Comparison of ENCODE assay signal across 17 cellular contexts in genomic region chr6:489001-489400, GRCh38.
A peak's percentile ranks its signal among the peaks of the same experiment; 100 is the strongest.
DNase-seq lines count a peak whose midpoint lies in the region; ATAC-seq lines count a peak whose summit lies in the region.
"Had no signal": no experiment of that assay in that cellular context is flagged by ENCODE, and none has a peak within 500 bp of the region (broad histone marks: within the 10 kb centered on the region; RNA-seq: fewer than 3 reads in every experiment).

No MANE protein-coding gene starts in this region.

- no peak for DNase-seq in activated naive CD4-positive, alpha-beta T cell treated with anti-CD3 and anti-CD28 coated beads for 36 hours
- no peak for DNase-seq in activated naive CD4-positive, alpha-beta T cell (lab: John Stamatoyannopoulos, UW)
- DNase-seq in NCI-H82 (lab: John Stamatoyannopoulos, UW) = peak; percentile 61
- no peak for DNase-seq in activated naive CD8-positive, alpha-beta T cell treated with anti-CD3 and anti-CD28 coated beads for 36 hours
- DNase-seq in iPS-NIHi7 (ENCODE audit: extremely low spot score) = no peak
- DNase-seq: activated CD4-positive, alpha-beta T cell treated with anti-CD3 and anti-CD28 coated beads, Interleukin-2, amount 50 U/mL, for 48 hours; COR-L47; dermis blood vessel endothelial cell; erythroblast; left ventricle myocardium inferior; NCI-H1105 treated with DMSO at 0.1 percent for 48 hours; NCI-H748 treated with DMSO at 0.1 percent for 48 hours; right cardiac atrium had no signal

- intact Hi-C loops in activated naive CD4-positive, alpha-beta T cell treated with anti-CD3 and anti-CD28 coated beads for 36 hours (cut with micrococcal nuclease) = loop anchor here (1.0 kb wide), 1 partner anchor 100 kb away; no protein-coding TSS in a partner anchor

- H3K27me3 Mint-ChIP-seq in activated naive CD4-positive, alpha-beta T cell treated with anti-CD3 and anti-CD28 coated beads for 36 hours (ENCODE audit: low read depth) = no peaks in the 10 kb centered on the region
- no peaks in the 10 kb centered on the region for H3K27me3 Mint-ChIP-seq in activated naive CD8-positive, alpha-beta T cell treated with anti-CD3 and anti-CD28 coated beads for 36 hours
- no peaks in the 10 kb centered on the region for H3K27me3 Mint-ChIP-seq in stimulated activated memory B cell treated with anti-CD40 and anti-IgM and Interleukin-4, amounts not matched to agents 10 μg/mL and 1 μg/mL and 100 μg/mL, for 72 hours

- H3K4me3 Mint-ChIP-seq in activated naive CD4-positive, alpha-beta T cell treated with anti-CD3 and anti-CD28 coated beads for 36 hours = peak overlapping the region; percentile 67
- H3K4me3 Mint-ChIP-seq in activated naive CD8-positive, alpha-beta T cell treated with anti-CD3 and anti-CD28 coated beads for 36 hours = peak overlapping the region; percentile 61
- peak overlapping the region; percentile 10 for H3K4me3 Mint-ChIP-seq in stimulated activated memory B cell treated with anti-CD40 and anti-IgM and Interleukin-4, amounts not matched to agents 10 μg/mL and 1 μg/mL and 100 μg/mL, for 72 hours

- ATAC-seq in stimulated activated memory B cell treated with anti-CD40 and anti-IgM and Interleukin-4, amounts not matched to agents 10 μg/mL and 1 μg/mL and 100 μg/mL, for 72 hours = no peak
- ATAC-seq in GM21717 (IDR thresholded peaks at IDR 0.05; ENCODE audit: unreplicated experiment) = no peak
- no peak for ATAC-seq in GM21825 (IDR thresholded peaks at IDR 0.05; ENCODE audit: unreplicated experiment)
- ATAC-seq: Panc1, right cardiac atrium had no signal

- H3K9me3 Mint-ChIP-seq in activated naive CD4-positive, alpha-beta T cell treated with anti-CD3 and anti-CD28 coated beads for 36 hours = peaks cover 8% of the 10 kb centered on the region
- peaks cover 10% of the 10 kb centered on the region for H3K9me3 Mint-ChIP-seq in activated naive CD8-positive, alpha-beta T cell treated with anti-CD3 and anti-CD28 coated beads for 36 hours
- H3K9me3 Mint-ChIP-seq in stimulated activated memory B cell treated with anti-CD40 and anti-IgM and Interleukin-4, amounts not matched to agents 10 μg/mL and 1 μg/mL and 100 μg/mL, for 72 hours = no peaks in the 10 kb centered on the region

- H3K27ac Mint-ChIP-seq in activated naive CD4-positive, alpha-beta T cell treated with anti-CD3 and anti-CD28 coated beads for 36 hours = peak overlapping the region; percentile 95
- peak overlapping the region; percentile 94 for H3K27ac Mint-ChIP-seq in activated naive CD8-positive, alpha-beta T cell treated with anti-CD3 and anti-CD28 coated beads for 36 hours
- peak overlapping the region; percentile 63 for H3K27ac Mint-ChIP-seq in stimulated activated memory B cell treated with anti-CD40 and anti-IgM and Interleukin-4, amounts not matched to agents 10 μg/mL and 1 μg/mL and 100 μg/mL, for 72 hours

- CTCF ChIA-PET in activated naive CD4-positive, alpha-beta T cell treated with anti-CD3 and anti-CD28 coated beads for 36 hours (lab: Charles Lee) = interaction anchor here (0.7 to 3.1 kb wide), 11 partner anchors 8 to 195 kb away, joined by 3 to 17 read pairs (median 4); no protein-coding TSS in a partner anchor

- H3K4me1 Mint-ChIP-seq in activated naive CD4-positive, alpha-beta T cell treated with anti-CD3 and anti-CD28 coated beads for 36 hours (ENCODE audit: low read depth) = peaks cover 95% of the 10 kb centered on the region
- H3K4me1 Mint-ChIP-seq in activated naive CD8-positive, alpha-beta T cell treated with anti-CD3 and anti-CD28 coated beads for 36 hours = peaks cover 92% of the 10 kb centered on the region
- peaks cover 45% of the 10 kb centered on the region for H3K4me1 Mint-ChIP-seq in stimulated activated memory B cell treated with anti-CD40 and anti-IgM and Interleukin-4, amounts not matched to agents 10 μg/mL and 1 μg/mL and 100 μg/mL, for 72 hours

- H3K36me3 Mint-ChIP-seq in activated naive CD4-positive, alpha-beta T cell treated with anti-CD3 and anti-CD28 coated beads for 36 hours (ENCODE audit: low read depth) = peaks cover 56% of the 10 kb centered on the region
- H3K36me3 Mint-ChIP-seq in activated naive CD8-positive, alpha-beta T cell treated with anti-CD3 and anti-CD28 coated beads for 36 hours = peaks cover 79% of the 10 kb centered on the region
- peaks cover 42% of the 10 kb centered on the region for H3K36me3 Mint-ChIP-seq in stimulated activated memory B cell treated with anti-CD40 and anti-IgM and Interleukin-4, amounts not matched to agents 10 μg/mL and 1 μg/mL and 100 μg/mL, for 72 hours

Comparison
In these comparisons a context has a peak if more than half of its experiments do, and no peak if none do; other contexts are left out.
1. H3K4me3 Mint-ChIP-seq: peak in every context shown above with its lines; median percentile 67 in activated naive CD4-positive, alpha-beta T cell treated with anti-CD3 and anti-CD28 coated beads for 36 hours; 61 in activated naive CD8-positive, alpha-beta T cell treated with anti-CD3 and anti-CD28 coated beads for 36 hours; 10 in stimulated activated memory B cell treated with anti-CD40 and anti-IgM and Interleukin-4, amounts not matched to agents 10 μg/mL and 1 μg/mL and 100 μg/mL, for 72 hours.